Comparison of ENCODE assay signal across 13 cellular contexts in genomic region chr7:16463520-16463919, GRCh38. TPM values are rescaled to one million over a fixed set of nuclear protein-coding genes. Genes with fewer than 3 reads are reported as not detected.
A peak's percentile ranks its signal among the peaks of the same experiment; 100 is the strongest.
DNase-seq lines count a peak whose midpoint lies in the region; ATAC-seq and TF ChIP-seq lines count a peak whose summit lies in the region.
"Had no signal": no experiment of that assay in that cellular context is flagged by ENCODE, and none has a peak within 500 bp of the region (broad histone marks: within the 10 kb centered on the region; RNA-seq: fewer than 3 reads in every experiment).

No MANE protein-coding gene starts in this region.

- H3K27me3 Mint-ChIP-seq in mesothelial cell of epicardium (ENCODE audit: low read depth), result no peaks in the 10 kb centered on the region

- H3K36me3 ChIP-seq in suprapubic skin, result no peaks in the 10 kb centered on the region

- no peaks in the 10 kb centered on the region for H3K9me3 Mint-ChIP-seq in mesothelial cell of epicardium
- H3K9me3 Mint-ChIP-seq: CD8-positive, alpha-beta T cell had no signal

- H3K4me1 ChIP-seq in suprapubic skin, result peaks cover 5% of the 10 kb centered on the region

- DNase-seq in HEK293T (ENCODE audit: extremely low spot score) (no peak), mesothelial cell of epicardium (ENCODE audit: low spot score in 2 of 2, unreplicated experiment in 2 of 2) (no peak), suprapubic skin (ENCODE audit: low spot score in 2 of 2) (no peak), superior temporal gyrus (ENCODE audit: extremely low spot score) (no peak)
- no peak for DNase-seq in stimulated activated CD4-positive, alpha-beta T cell treated with anti-CD3 and anti-CD28 coated beads, Interleukin-4, amount 100 ng/mL, for 4 hours
- DNase-seq: CD8-positive, alpha-beta T cell; GF-D8; Karpas-422; NCI-H1417; NCI-H1930; NCI-H510A had no signal

- H3K27ac Mint-ChIP-seq in mesothelial cell of epicardium, result peak overlapping the region; percentile 64
- H3K27ac Mint-ChIP-seq: CD8-positive, alpha-beta T cell had no signal

- peaks cover 53% of the 10 kb centered on the region for H3K4me1 Mint-ChIP-seq in mesothelial cell of epicardium

- H3K27ac ChIP-seq in VCaP (peak overlapping the region; percentile 77), suprapubic skin (peak overlapping the region; percentile 80)

- no peaks in the 10 kb centered on the region for H3K27me3 ChIP-seq in suprapubic skin

- TF ChIP-seq POLR2A in suprapubic skin (IDR thresholded peaks at IDR 0.05), result no peak

- 27% methylated on average over 2 of the region's 2 CpGs for WGBS in suprapubic skin

- no peak for TF ChIP-seq EP300 in suprapubic skin (IDR thresholded peaks at IDR 0.05)

- H3K4me3 ChIP-seq in suprapubic skin, result peak overlapping the region; percentile 30

- H3K36me3 Mint-ChIP-seq in mesothelial cell of epicardium, result peaks cover 4% of the 10 kb centered on the region
- H3K36me3 Mint-ChIP-seq: CD8-positive, alpha-beta T cell had no signal

- no peak for ATAC-seq in HG03135 (IDR thresholded peaks at IDR 0.05; ENCODE audit: unreplicated experiment)
- ATAC-seq: CD8-positive, alpha-beta T cell had no signal

- TF ChIP-seq CTCF in VCaP (conservative IDR thresholded peaks at IDR 0.05), result no peak
- no peak for TF ChIP-seq CTCF in mesothelial cell of epicardium (IDR thresholded peaks at IDR 0.05; ENCODE audit: unreplicated experiment)
- TF ChIP-seq CTCF in suprapubic skin (IDR thresholded peaks at IDR 0.05), result no peak

- no peaks in the 10 kb centered on the region for H3K9me3 ChIP-seq in suprapubic skin

- POLR2A ChIA-PET in HEK293T (lab: Yijun Ruan, JAX), result interaction anchor here (1.2 kb wide), 1 partner anchor 43 kb away, joined by 6 read pairs; the partner anchor contains the start of gene CRPPA

- H3K4me3 Mint-ChIP-seq in mesothelial cell of epicardium, result peak overlapping the region; percentile 74
- H3K4me3 Mint-ChIP-seq: CD8-positive, alpha-beta T cell had no signal

- CTCF ChIA-PET in HEK293T (lab: Yijun Ruan, JAX), result no interaction called here

TF ChIP-seq in HEK293T, 16 proteins besides CTCF, POLR2A, EP300 and RAD21:
- TF ChIP-seq, protein P1, sequence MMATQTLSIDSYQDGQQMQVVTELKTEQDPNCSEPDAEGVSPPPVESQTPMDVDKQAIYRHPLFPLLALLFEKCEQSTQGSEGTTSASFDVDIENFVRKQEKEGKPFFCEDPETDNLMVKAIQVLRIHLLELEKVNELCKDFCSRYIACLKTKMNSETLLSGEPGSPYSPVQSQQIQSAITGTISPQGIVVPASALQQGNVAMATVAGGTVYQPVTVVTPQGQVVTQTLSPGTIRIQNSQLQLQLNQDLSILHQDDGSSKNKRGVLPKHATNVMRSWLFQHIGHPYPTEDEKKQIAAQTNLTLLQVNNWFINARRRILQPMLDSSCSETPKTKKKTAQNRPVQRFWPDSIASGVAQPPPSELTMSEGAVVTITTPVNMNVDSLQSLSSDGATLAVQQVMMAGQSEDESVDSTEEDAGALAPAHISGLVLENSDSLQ (IDR thresholded peaks at IDR 0.05), result peak; percentile 58
- TF ChIP-seq ELF4 (IDR thresholded peaks at IDR 0.05), result no peak

RNA-seq across cellular contexts. Expression of gene SOSTDC1, which starts 2.0 kb away (rescaled TPM):
- total RNA-seq in mesothelial cell of epicardium (12.7 to 13.6 TPM (median 13.0 TPM) in 3 replicates), suprapubic skin (10 to 100 TPM; 14.7 to 40.5 (median 23.4) TPM)
- total RNA-seq: CD8-positive, alpha-beta T cell had no signal

RNA-seq across cellular contexts. Expression of gene CRPPA, which starts 42.2 kb away (rescaled TPM):
- total RNA-seq in mesothelial cell of epicardium (4.0 to 4.4 TPM (median 4.1 TPM) in 3 replicates), suprapubic skin (1 to 10 TPM in 3 of 4 donors, under 1 TPM in 1; 0.95 to 2.0 (median 1.6) TPM)
